ENCODE assay signal across 32 cellular contexts in the genomic region with DNA sequence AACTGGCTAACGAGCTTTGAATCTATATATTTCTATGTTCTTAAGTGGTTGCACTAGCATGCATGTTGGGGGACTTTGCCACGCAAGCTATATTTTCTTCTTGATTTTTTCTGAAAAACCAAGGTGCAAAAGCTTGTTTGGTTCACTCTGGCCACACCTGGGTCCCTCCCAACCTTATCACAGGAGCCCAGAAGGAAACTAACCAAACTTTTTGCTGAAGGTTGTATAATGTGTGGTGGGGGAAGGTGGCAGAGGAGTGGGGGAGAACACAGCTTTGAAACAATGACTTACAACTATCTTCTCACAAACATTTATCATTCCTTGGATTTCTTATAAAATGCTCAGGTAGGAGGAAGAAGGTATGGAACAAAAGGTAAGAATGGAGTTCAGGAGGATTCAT.
DNase-seq lines count a peak whose midpoint lies in the region; ATAC-seq, FAIRE-seq and TF ChIP-seq lines count a peak whose summit lies in the region.
"Had no signal": no experiment of that assay in that cellular context is flagged by ENCODE, and none has a peak within 500 bp of the region (broad histone marks: within the 10 kb centered on the region; RNA-seq: fewer than 3 reads in every experiment).

No MANE protein-coding gene starts in this region.

- WGBS in K562 (ENCODE audit: insufficient coverage, low coverage, missing lambda C conversion rate) = 0% methylated on average over 2 of the region's 2 CpGs

- H3K9me3 Mint-ChIP-seq in GM23338 = peaks cover 2% of the 10 kb centered on the region; the same call in 2 of the 3 replicates
- H3K9me3 Mint-ChIP-seq: CD4-positive, alpha-beta T cell had no signal

- H3K4me1 ChIP-seq in GM23338 (ENCODE audit: insufficient read depth) (no peaks in the 10 kb centered on the region), K562 (replicated peaks in 1 of 2; ENCODE audit: control insufficient read depth in 2 of 2, insufficient read depth in 2 of 2, low read length in 2 of 2) (no peaks in the 10 kb centered on the region)
- H3K4me1 ChIP-seq: A549; BE2C; BLaER1; BLaER1 treated with 17β-estradiol and CSF1 and Interleukin-3, amounts not matched to agents 10 nM and 100 nM had no signal

- no peaks in the 10 kb centered on the region for H3F3A ChIP-seq in GM23338 (replicated peaks; ENCODE audit: low read depth)

- H3K27ac Mint-ChIP-seq in GM23338 = no peak overlapping the region
- H3K27ac Mint-ChIP-seq: B cell; CD14-positive monocyte; CD4-positive, alpha-beta memory T cell; CD4-positive, alpha-beta T cell; CD4-positive, CD25-positive, alpha-beta regulatory T cell; CD8-positive, alpha-beta T cell had no signal

- H3K9me2 ChIP-seq in GM23338 (ENCODE audit: insufficient read depth) = no peaks in the 10 kb centered on the region

- FAIRE-seq in K562 (lab: Jason Lieb, UNC) = no peak
- FAIRE-seq: A204.1, A549, D721Med had no signal

- intact Hi-C loops in K562 (cut with micrococcal nuclease) = no loop called here

- H3K27me3 ChIP-seq in GM23338 (ENCODE audit: insufficient read depth) (no peaks in the 10 kb centered on the region), K562 (ENCODE audit: control insufficient read depth in 2 of 2, insufficient read depth in 2 of 2, low read length in 2 of 2) (no peaks in the 10 kb centered on the region; a peak in 1 of 5 replicates)
- H3K27me3 ChIP-seq: BE2C; BLaER1; BLaER1 treated with 17β-estradiol and CSF1 and Interleukin-3, amounts not matched to agents 10 nM and 100 nM had no signal

- no peak for TF ChIP-seq EP300 in K562 (IDR thresholded peaks at IDR 0.05; ENCODE audit: low read length)

- H3K4me2 ChIP-seq in GM23338 = no peak overlapping the region
- no peak overlapping the region for H3K4me2 ChIP-seq in K562 (ENCODE audit: insufficient read depth, low read length)
- H3K4me2 ChIP-seq: A549; BLaER1; BLaER1 treated with 17β-estradiol and CSF1 and Interleukin-3, amounts not matched to agents 10 nM and 100 nM had no signal

- H2AFZ ChIP-seq in GM23338 = peak overlapping the region; percentile 32; the same call in 1 of the 2 replicates
- H2AFZ ChIP-seq in K562 (ENCODE audit: low read depth, low read length) = no peak overlapping the region

- no peak for TF ChIP-seq RAD21 in K562 (CRISPR knock-in tag; conservative IDR thresholded peaks at IDR 0.05 in 1 of 2, IDR thresholded peaks at IDR 0.05 in 1 of 2)

- no peak overlapping the region for H3K9ac ChIP-seq in K562 (ENCODE audit: insufficient read depth in 1 of 2, low read depth in 2 of 2, low read length in 2 of 2)
- H3K9ac ChIP-seq: BLaER1; BLaER1 treated with 17β-estradiol and CSF1 and Interleukin-3, amounts not matched to agents 10 nM and 100 nM had no signal

- H3K4me3 Mint-ChIP-seq in GM23338 = no peak overlapping the region
- H3K4me3 Mint-ChIP-seq: B cell; CD14-positive monocyte; CD4-positive, alpha-beta memory T cell; CD4-positive, alpha-beta T cell; CD4-positive, CD25-positive, alpha-beta regulatory T cell; CD8-positive, alpha-beta memory T cell; CD8-positive, alpha-beta T cell had no signal

- H3K9me3 ChIP-seq in K562 (replicated peaks; ENCODE audit: control insufficient read depth, insufficient read depth, low read depth, low read length) = no peaks in the 10 kb centered on the region
- H3K9me3 ChIP-seq: A549; BE2C; BLaER1; BLaER1 treated with 17β-estradiol and CSF1 and Interleukin-3, amounts not matched to agents 10 nM and 100 nM; Caco-2 had no signal

- ATAC-seq in GM23338 (no peak), K562 (peak; percentile 60)
- ATAC-seq: A549; CD8-positive, alpha-beta T cell had no signal

- in situ Hi-C loops in K562 (cut with MboI) = no loop called here

- H3K27ac ChIP-seq in GM23338 (ENCODE audit: low read depth) (no peak overlapping the region), K562 (ENCODE audit: extremely low read depth, low read depth, low read length) (no peak overlapping the region)
- H3K27ac ChIP-seq: 22Rv1; A549; BLaER1; BLaER1 treated with 17β-estradiol and CSF1 and Interleukin-3, amounts not matched to agents 10 nM and 100 nM; C4-2B had no signal

- no TSS peak for BruUV-seq in K562 (replicated peaks; lab: Mats Ljungman, UMichigan)

- H4K20me1 ChIP-seq in GM23338 (replicated peaks; ENCODE audit: insufficient read depth) (no peaks in the 10 kb centered on the region), K562 (replicated peaks; ENCODE audit: control insufficient read depth, insufficient read depth, low read length) (no peaks in the 10 kb centered on the region)
- H4K20me1 ChIP-seq: BLaER1; BLaER1 treated with 17β-estradiol and CSF1 and Interleukin-3, amounts not matched to agents 10 nM and 100 nM had no signal

- H3K36me3 ChIP-seq in GM23338 (ENCODE audit: insufficient read depth) (no peaks in the 10 kb centered on the region), K562 (ENCODE audit: control insufficient read depth, insufficient read depth, low read length) (no peaks in the 10 kb centered on the region)
- H3K36me3 ChIP-seq: BE2C; BLaER1; BLaER1 treated with 17β-estradiol and CSF1 and Interleukin-3, amounts not matched to agents 10 nM and 100 nM had no signal

- no peak overlapping the region for H3K4me3 ChIP-seq in GM23338
- H3K4me3 ChIP-seq in K562 = no peak overlapping the region
- H3K4me3 ChIP-seq: A549; BLaER1; BLaER1 treated with 17β-estradiol and CSF1 and Interleukin-3, amounts not matched to agents 10 nM and 100 nM had no signal

- DNase-seq in GM23338 (ENCODE audit: low spot score) (no peak), K562 (ENCODE audit: extremely low read depth in 1 of 4, low spot score in 3 of 4) (peak in 1 of 4 experiments; percentile 12), HuH-7 (ENCODE audit: low spot score) (no peak), KG1 (lab: John Stamatoyannopoulos, UW) (no peak)
- DNase-seq: 8988T; ACHN; AML-193; BE2C; C1 segment of cervical spinal cord; Caco-2; Calu3; CD4-positive, alpha-beta memory T cell; CD4-positive, alpha-beta T cell; CD4-positive, CD25-positive, alpha-beta regulatory T cell; CD8-positive, alpha-beta memory T cell; CD8-positive, alpha-beta T cell; COR-L47; DMS 273 treated with DMSO at 0.1 percent for 48 hours; DMS153; DMS79; DMS79 treated with DMSO at 0.1 percent for 48 hours; DND-41; EL had no signal

- no peak for TF ChIP-seq POLR2A in K562 (conservative IDR thresholded peaks at IDR 0.05)

- H3K4me1 Mint-ChIP-seq in GM23338 = no peaks in the 10 kb centered on the region
- H3K4me1 Mint-ChIP-seq: B cell; CD14-positive monocyte; CD4-positive, alpha-beta memory T cell; CD4-positive, CD25-positive, alpha-beta regulatory T cell; CD8-positive, alpha-beta memory T cell had no signal

- no peak for TF ChIP-seq CTCF in GM23338 (conservative IDR thresholded peaks at IDR 0.05; ENCODE audit: low read depth in 2 of 2)
- no peak for TF ChIP-seq CTCF in K562 (IDR thresholded peaks at IDR 0.05 in 2 of 3, conservative IDR thresholded peaks at IDR 0.05 in 1 of 3; ENCODE audit: insufficient read depth in 2 of 3, low read depth in 1 of 3, low read length in 3 of 3)

- POLR2A ChIA-PET in K562 (lab: Yijun Ruan, JAX) = interaction anchor here (0.6 to 0.7 kb wide), 2 partner anchors 392 to 858 kb away, joined by 3 read pairs; no protein-coding TSS in a partner anchor

- no peaks in the 10 kb centered on the region for H3K9me1 ChIP-seq in K562 (ENCODE audit: control insufficient read depth, insufficient read depth, low read length)

- peaks cover 2% of the 10 kb centered on the region for H3K27me3 Mint-ChIP-seq in GM23338 (ENCODE audit: insufficient read depth, low read depth, poor library complexity)
- H3K27me3 Mint-ChIP-seq: B cell; CD4-positive, alpha-beta memory T cell; CD4-positive, alpha-beta T cell; CD4-positive, CD25-positive, alpha-beta regulatory T cell; CD8-positive, alpha-beta memory T cell had no signal

- CTCF ChIA-PET in K562 (lab: Yijun Ruan, JAX; ENCODE audit: low intra/inter-chr PET ratio) = interaction anchor here (0.6 kb wide), 1 partner anchor 175 kb away, joined by 7 read pairs; no protein-coding TSS in a partner anchor

- H3K79me2 ChIP-seq in GM23338 (replicated peaks; ENCODE audit: insufficient read depth) (no peaks in the 10 kb centered on the region), K562 (ENCODE audit: control insufficient read depth, insufficient read depth, low read length) (no peaks in the 10 kb centered on the region)

- no peaks in the 10 kb centered on the region for H3K36me3 Mint-ChIP-seq in GM23338 (ENCODE audit: low read depth)
- H3K36me3 Mint-ChIP-seq: CD14-positive monocyte; CD4-positive, alpha-beta memory T cell; CD4-positive, CD25-positive, alpha-beta regulatory T cell; CD8-positive, alpha-beta memory T cell; CD8-positive, alpha-beta T cell had no signal

TF ChIP-seq in GM23338, 12 proteins besides CTCF, POLR2A, EP300 and RAD21 (continues in another document):
- TF ChIP-seq POLR2AphosphoS5 (IDR thresholded peaks at IDR 0.05; ENCODE audit: low read depth) = no peak
- no peak for TF ChIP-seq CREB1 (CRISPR knock-in tag; IDR thresholded peaks at IDR 0.05; ENCODE audit: low read depth)
- no peak for TF ChIP-seq STAT1 (IDR thresholded peaks at IDR 0.05; ENCODE audit: unreplicated experiment)
- no peak for TF ChIP-seq ZNF331 (CRISPR knock-in tag; IDR thresholded peaks at IDR 0.05; ENCODE audit: low read depth)
- TF ChIP-seq JUNB (IDR thresholded peaks at IDR 0.05; ENCODE audit: unreplicated experiment) = no peak
- no peak for TF ChIP-seq EZH2 (IDR thresholded peaks at IDR 0.05; ENCODE audit: low read depth, unreplicated experiment)
- no peak for TF ChIP-seq ZNF114 (CRISPR knock-in tag; IDR thresholded peaks at IDR 0.05)
- no peak for TF ChIP-seq EZH2phosphoT487 (IDR thresholded peaks at IDR 0.05; ENCODE audit: unreplicated experiment)

TF ChIP-seq in K562, 482 proteins besides CTCF, POLR2A, EP300 and RAD21 (continues in another document):
- no peak for TF ChIP-seq SIN3A (IDR thresholded peaks at IDR 0.05; ENCODE audit: borderline replicate concordance in 2 of 2, control insufficient read depth in 1 of 2, low read depth in 2 of 2, low read length in 2 of 2)
- TF ChIP-seq ZNF212 (CRISPR knock-in tag; IDR thresholded peaks at IDR 0.05) = no peak
- no peak for TF ChIP-seq SAFB (IDR thresholded peaks at IDR 0.05; ENCODE audit: borderline replicate concordance, low read depth, low read length)
- TF ChIP-seq, protein P1, sequence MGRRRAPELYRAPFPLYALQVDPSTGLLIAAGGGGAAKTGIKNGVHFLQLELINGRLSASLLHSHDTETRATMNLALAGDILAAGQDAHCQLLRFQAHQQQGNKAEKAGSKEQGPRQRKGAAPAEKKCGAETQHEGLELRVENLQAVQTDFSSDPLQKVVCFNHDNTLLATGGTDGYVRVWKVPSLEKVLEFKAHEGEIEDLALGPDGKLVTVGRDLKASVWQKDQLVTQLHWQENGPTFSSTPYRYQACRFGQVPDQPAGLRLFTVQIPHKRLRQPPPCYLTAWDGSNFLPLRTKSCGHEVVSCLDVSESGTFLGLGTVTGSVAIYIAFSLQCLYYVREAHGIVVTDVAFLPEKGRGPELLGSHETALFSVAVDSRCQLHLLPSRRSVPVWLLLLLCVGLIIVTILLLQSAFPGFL (CRISPR knock-in tag; IDR thresholded peaks at IDR 0.05) = no peak
- TF ChIP-seq ZNF584 (CRISPR knock-in tag; IDR thresholded peaks at IDR 0.05; ENCODE audit: low read depth) = no peak
- no peak for TF ChIP-seq ZNF143 (CRISPR knock-in tag; IDR thresholded peaks at IDR 0.05)
